1 cellular context compared by ENCODE assay signal in the genomic region with DNA sequence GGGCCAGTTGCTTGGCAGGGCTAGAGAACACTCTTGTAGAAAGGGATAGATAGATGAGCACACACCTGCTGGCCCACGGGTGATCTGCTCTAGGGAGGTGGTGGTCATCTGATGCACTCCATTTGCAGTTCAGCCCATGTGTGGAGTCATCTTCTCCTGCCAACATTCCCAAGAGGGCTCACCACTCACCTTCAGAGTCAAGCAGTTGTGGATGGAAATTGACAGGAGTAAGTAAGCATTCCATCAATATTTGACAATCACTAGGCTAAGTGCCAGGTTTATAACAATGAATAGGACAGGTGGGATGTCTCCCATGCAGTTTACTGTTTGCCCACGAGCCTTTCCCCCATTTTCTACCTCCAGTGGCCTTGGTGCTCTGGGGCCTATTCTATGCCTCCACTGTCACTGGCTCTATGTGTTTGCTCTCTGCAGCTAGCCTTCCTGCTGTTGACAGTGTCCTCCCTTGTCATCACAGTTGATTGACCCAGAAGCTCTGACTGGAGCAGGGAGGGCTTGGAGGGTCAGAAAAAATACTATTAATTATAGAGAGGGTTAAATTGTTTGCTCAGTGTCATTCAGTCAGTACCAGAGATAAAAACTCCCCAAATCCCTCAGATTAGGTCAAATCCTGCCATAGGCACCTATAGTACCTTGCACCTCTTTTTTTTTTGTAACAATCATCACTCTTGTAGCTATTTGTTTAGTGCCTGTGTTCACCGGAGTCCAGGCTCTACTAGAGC.
TF ChIP-seq lines count a peak whose summit lies in the region.

No MANE protein-coding gene starts in this region.

TF ChIP-seq in HepG2, 621 proteins besides CTCF, POLR2A, EP300 and RAD21 (continued from another document and continues in another):
- no peak for TF ChIP-seq ZNF136 (CRISPR knock-in tag; IDR thresholded peaks at IDR 0.05; ENCODE audit: low read depth)
- TF ChIP-seq, protein P1, sequence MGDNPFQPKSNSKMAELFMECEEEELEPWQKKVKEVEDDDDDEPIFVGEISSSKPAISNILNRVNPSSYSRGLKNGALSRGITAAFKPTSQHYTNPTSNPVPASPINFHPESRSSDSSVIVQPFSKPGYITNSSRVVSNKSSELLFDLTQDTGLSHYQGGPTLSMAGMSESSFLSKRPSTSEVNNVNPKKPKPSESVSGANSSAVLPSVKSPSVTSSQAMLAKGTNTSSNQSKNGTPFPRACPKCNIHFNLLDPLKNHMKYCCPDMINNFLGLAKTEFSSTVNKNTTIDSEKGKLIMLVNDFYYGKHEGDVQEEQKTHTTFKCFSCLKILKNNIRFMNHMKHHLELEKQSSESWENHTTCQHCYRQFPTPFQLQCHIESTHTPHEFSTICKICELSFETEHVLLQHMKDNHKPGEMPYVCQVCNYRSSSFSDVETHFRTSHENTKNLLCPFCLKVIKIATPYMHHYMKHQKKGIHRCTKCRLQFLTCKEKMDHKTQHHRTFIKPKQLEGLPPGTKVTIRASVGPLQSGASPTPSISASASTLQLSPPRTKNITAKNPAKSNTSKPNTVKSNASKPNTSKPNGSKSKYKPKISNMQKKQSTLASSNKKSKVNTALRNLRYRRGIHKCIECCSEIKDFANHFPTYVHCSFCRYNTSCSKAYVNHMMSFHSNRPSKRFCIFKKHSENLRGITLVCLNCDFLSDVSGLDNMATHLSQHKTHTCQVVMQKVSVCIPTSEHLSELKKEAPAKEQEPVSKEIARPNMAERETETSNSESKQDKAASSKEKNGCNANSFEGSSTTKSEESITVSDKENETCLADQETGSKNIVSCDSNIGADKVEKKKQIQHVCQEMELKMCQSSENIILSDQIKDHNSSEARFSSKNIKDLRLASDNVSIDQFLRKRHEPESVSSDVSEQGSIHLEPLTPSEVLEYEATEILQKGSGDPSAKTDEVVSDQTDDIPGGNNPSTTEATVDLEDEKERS (CRISPR knock-in tag; IDR thresholded peaks at IDR 0.05) = 0 out of 2 replicates have a peak, but pooled peaks have one; percentile 47
- no peak for TF ChIP-seq ZNF207 (IDR thresholded peaks at IDR 0.05; ENCODE audit: borderline replicate concordance)
- TF ChIP-seq ZNF232 (CRISPR knock-in tag; IDR thresholded peaks at IDR 0.05; ENCODE audit: borderline replicate concordance) = peak; percentile 39; the same call in 1 of the 2 replicates
- 0 out of 2 replicates have a peak, but pooled peaks have one; percentile 17 for TF ChIP-seq THAP11 (CRISPR knock-in tag; IDR thresholded peaks at IDR 0.05)
- peak; percentile 43; the same call in 1 of the 2 replicates for TF ChIP-seq RFXAP (CRISPR knock-in tag; IDR thresholded peaks at IDR 0.05; ENCODE audit: borderline replicate concordance)
- no peak for TF ChIP-seq ZNF224 (CRISPR knock-in tag; IDR thresholded peaks at IDR 0.05)
- peak; percentile 85 for TF ChIP-seq ZMYM4 (CRISPR knock-in tag; IDR thresholded peaks at IDR 0.05)
- peak; percentile 95 for TF ChIP-seq TBX2 (CRISPR knock-in tag; IDR thresholded peaks at IDR 0.05; ENCODE audit: borderline replicate concordance)
- TF ChIP-seq ZNF44 (CRISPR knock-in tag; IDR thresholded peaks at IDR 0.05) = no peak
- no peak for TF ChIP-seq NONO (IDR thresholded peaks at IDR 0.05)
- TF ChIP-seq NONO (CRISPR knock-in tag; conservative IDR thresholded peaks at IDR 0.05) = peak; percentile 57; the same call in 1 of the 2 replicates
- no peak; the same call in none of the 2 replicates for TF ChIP-seq NR2F6 (IDR thresholded peaks at IDR 0.05)
- peak; percentile 74; the same call in 1 of the 2 replicates for TF ChIP-seq NR2F6 (CRISPR knock-in tag; IDR thresholded peaks at IDR 0.05)
- TF ChIP-seq ZFP1 (CRISPR knock-in tag; IDR thresholded peaks at IDR 0.05) = peak; percentile 43; the same call in 1 of the 2 replicates
- TF ChIP-seq ZBTB7B (CRISPR knock-in tag; IDR thresholded peaks at IDR 0.05) = peak; percentile 75; the same call in 1 of the 2 replicates
- TF ChIP-seq MED1 (CRISPR knock-in tag; IDR thresholded peaks at IDR 0.05) = peak; percentile 83
- TF ChIP-seq, protein P2, sequence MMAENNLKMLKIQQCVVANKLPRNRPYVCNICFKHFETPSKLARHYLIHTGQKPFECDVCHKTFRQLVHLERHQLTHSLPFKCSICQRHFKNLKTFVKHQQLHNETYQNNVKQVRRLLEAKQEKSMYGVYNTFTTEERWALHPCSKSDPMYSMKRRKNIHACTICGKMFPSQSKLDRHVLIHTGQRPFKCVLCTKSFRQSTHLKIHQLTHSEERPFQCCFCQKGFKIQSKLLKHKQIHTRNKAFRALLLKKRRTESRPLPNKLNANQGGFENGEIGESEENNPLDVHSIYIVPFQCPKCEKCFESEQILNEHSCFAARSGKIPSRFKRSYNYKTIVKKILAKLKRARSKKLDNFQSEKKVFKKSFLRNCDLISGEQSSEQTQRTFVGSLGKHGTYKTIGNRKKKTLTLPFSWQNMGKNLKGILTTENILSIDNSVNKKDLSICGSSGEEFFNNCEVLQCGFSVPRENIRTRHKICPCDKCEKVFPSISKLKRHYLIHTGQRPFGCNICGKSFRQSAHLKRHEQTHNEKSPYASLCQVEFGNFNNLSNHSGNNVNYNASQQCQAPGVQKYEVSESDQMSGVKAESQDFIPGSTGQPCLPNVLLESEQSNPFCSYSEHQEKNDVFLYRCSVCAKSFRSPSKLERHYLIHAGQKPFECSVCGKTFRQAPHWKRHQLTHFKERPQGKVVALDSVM (CRISPR knock-in tag; IDR thresholded peaks at IDR 0.05) = 0 out of 2 replicates have a peak, but pooled peaks have one; percentile 35
- TF ChIP-seq, protein P3, sequence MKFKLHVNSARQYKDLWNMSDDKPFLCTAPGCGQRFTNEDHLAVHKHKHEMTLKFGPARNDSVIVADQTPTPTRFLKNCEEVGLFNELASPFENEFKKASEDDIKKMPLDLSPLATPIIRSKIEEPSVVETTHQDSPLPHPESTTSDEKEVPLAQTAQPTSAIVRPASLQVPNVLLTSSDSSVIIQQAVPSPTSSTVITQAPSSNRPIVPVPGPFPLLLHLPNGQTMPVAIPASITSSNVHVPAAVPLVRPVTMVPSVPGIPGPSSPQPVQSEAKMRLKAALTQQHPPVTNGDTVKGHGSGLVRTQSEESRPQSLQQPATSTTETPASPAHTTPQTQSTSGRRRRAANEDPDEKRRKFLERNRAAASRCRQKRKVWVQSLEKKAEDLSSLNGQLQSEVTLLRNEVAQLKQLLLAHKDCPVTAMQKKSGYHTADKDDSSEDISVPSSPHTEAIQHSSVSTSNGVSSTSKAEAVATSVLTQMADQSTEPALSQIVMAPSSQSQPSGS (CRISPR knock-in tag; IDR thresholded peaks at IDR 0.05) = 0 out of 2 replicates have a peak, but pooled peaks have one; percentile 31
- peak; percentile 87; the same call in 1 of the 2 replicates for TF ChIP-seq IKZF5 (CRISPR knock-in tag; IDR thresholded peaks at IDR 0.05)
- TF ChIP-seq ELF3 (CRISPR knock-in tag; IDR thresholded peaks at IDR 0.05) = 0 out of 2 replicates have a peak, but pooled peaks have one; percentile 35
- TF ChIP-seq ZHX1 (CRISPR knock-in tag; IDR thresholded peaks at IDR 0.05; ENCODE audit: low read depth) = 0 out of 2 replicates have a peak, but pooled peaks have one; percentile 29
- no peak for TF ChIP-seq JARID2 (CRISPR knock-in tag; IDR thresholded peaks at IDR 0.05; ENCODE audit: insufficient replicate concordance)
- TF ChIP-seq NR2F1 (CRISPR knock-in tag; IDR thresholded peaks at IDR 0.05) = 0 out of 4 replicates have a peak, but pooled peaks of 1 of the 2 experiments have one; percentile 30
- TF ChIP-seq BHLHE40 (IDR thresholded peaks at IDR 0.05; ENCODE audit: low read length) = peak; percentile 58
- TF ChIP-seq FOXM1 (CRISPR knock-in tag; IDR thresholded peaks at IDR 0.05) = no peak
- TF ChIP-seq, protein P4, sequence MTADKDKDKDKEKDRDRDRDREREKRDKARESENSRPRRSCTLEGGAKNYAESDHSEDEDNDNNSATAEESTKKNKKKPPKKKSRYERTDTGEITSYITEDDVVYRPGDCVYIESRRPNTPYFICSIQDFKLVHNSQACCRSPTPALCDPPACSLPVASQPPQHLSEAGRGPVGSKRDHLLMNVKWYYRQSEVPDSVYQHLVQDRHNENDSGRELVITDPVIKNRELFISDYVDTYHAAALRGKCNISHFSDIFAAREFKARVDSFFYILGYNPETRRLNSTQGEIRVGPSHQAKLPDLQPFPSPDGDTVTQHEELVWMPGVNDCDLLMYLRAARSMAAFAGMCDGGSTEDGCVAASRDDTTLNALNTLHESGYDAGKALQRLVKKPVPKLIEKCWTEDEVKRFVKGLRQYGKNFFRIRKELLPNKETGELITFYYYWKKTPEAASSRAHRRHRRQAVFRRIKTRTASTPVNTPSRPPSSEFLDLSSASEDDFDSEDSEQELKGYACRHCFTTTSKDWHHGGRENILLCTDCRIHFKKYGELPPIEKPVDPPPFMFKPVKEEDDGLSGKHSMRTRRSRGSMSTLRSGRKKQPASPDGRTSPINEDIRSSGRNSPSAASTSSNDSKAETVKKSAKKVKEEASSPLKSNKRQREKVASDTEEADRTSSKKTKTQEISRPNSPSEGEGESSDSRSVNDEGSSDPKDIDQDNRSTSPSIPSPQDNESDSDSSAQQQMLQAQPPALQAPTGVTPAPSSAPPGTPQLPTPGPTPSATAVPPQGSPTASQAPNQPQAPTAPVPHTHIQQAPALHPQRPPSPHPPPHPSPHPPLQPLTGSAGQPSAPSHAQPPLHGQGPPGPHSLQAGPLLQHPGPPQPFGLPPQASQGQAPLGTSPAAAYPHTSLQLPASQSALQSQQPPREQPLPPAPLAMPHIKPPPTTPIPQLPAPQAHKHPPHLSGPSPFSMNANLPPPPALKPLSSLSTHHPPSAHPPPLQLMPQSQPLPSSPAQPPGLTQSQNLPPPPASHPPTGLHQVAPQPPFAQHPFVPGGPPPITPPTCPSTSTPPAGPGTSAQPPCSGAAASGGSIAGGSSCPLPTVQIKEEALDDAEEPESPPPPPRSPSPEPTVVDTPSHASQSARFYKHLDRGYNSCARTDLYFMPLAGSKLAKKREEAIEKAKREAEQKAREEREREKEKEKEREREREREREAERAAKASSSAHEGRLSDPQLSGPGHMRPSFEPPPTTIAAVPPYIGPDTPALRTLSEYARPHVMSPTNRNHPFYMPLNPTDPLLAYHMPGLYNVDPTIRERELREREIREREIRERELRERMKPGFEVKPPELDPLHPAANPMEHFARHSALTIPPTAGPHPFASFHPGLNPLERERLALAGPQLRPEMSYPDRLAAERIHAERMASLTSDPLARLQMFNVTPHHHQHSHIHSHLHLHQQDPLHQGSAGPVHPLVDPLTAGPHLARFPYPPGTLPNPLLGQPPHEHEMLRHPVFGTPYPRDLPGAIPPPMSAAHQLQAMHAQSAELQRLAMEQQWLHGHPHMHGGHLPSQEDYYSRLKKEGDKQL (CRISPR knock-in tag; IDR thresholded peaks at IDR 0.05; ENCODE audit: low read depth) = peak; percentile 50; the same call in 1 of the 2 replicates
- peak; percentile 59; the same call in 1 of the 2 replicates for TF ChIP-seq FOXJ3 (CRISPR knock-in tag; IDR thresholded peaks at IDR 0.05; ENCODE audit: borderline replicate concordance)
- TF ChIP-seq, protein P5, sequence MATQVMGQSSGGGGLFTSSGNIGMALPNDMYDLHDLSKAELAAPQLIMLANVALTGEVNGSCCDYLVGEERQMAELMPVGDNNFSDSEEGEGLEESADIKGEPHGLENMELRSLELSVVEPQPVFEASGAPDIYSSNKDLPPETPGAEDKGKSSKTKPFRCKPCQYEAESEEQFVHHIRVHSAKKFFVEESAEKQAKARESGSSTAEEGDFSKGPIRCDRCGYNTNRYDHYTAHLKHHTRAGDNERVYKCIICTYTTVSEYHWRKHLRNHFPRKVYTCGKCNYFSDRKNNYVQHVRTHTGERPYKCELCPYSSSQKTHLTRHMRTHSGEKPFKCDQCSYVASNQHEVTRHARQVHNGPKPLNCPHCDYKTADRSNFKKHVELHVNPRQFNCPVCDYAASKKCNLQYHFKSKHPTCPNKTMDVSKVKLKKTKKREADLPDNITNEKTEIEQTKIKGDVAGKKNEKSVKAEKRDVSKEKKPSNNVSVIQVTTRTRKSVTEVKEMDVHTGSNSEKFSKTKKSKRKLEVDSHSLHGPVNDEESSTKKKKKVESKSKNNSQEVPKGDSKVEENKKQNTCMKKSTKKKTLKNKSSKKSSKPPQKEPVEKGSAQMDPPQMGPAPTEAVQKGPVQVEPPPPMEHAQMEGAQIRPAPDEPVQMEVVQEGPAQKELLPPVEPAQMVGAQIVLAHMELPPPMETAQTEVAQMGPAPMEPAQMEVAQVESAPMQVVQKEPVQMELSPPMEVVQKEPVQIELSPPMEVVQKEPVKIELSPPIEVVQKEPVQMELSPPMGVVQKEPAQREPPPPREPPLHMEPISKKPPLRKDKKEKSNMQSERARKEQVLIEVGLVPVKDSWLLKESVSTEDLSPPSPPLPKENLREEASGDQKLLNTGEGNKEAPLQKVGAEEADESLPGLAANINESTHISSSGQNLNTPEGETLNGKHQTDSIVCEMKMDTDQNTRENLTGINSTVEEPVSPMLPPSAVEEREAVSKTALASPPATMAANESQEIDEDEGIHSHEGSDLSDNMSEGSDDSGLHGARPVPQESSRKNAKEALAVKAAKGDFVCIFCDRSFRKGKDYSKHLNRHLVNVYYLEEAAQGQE (IDR thresholded peaks at IDR 0.05; ENCODE audit: borderline replicate concordance in 1 of 2, low read depth in 1 of 2, low read length in 2 of 2) = 0 out of 4 replicates have a peak, but pooled peaks of 1 of the 2 experiments have one; percentile 21
